Comparison of ENCODE assay signal across 17 cellular contexts in the genomic region with DNA sequence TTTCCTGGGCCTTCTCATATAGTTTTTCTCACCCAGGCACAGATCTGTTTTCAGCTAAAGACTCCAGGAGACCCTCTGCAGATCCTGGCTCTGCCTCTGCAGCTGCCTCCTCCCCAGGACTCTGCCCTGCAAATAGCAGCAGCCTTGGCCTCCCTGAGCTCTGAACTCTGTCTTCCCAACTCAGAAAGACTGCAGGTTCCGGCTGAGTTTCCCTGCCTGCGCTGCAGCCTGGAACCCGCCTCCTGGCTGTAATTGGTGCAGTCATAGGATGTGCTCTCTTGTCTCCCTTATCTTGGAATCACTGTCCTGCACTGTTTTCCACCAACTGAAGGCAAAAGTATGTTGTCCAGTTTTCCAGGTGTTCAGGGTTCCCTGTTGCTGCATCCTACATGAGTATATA.
"Had no signal": no experiment of that assay in that cellular context is flagged by ENCODE, and none has a peak within 500 bp of the region (broad histone marks: within the 10 kb centered on the region; RNA-seq: fewer than 3 reads in every experiment).

No MANE protein-coding gene starts in this region.

- H3K27ac Mint-ChIP-seq: activated naive CD4-positive, alpha-beta T cell treated with anti-CD3 and anti-CD28 coated beads for 36 hours; activated T-helper 17 cell treated with anti-CD3 and anti-CD28 coated beads, Interleukin-2, amount 50 U/mL, for 72 hours had no signal

- H3K27ac ChIP-seq: epithelial cell of prostate, gastrocnemius medialis, heart right ventricle, stomach, thoracic aorta, vagina had no signal

- H3K36me3 ChIP-seq: gastrocnemius medialis had no signal

- H3K9me3 Mint-ChIP-seq: activated naive CD4-positive, alpha-beta T cell treated with anti-CD3 and anti-CD28 coated beads for 36 hours; activated T-helper 17 cell treated with anti-CD3 and anti-CD28 coated beads, Interleukin-2, amount 50 U/mL, for 72 hours; natural killer cell had no signal

- H3K27me3 Mint-ChIP-seq: activated T-helper 17 cell treated with anti-CD3 and anti-CD28 coated beads, Interleukin-2, amount 50 U/mL, for 72 hours had no signal

- H3K27me3 ChIP-seq: gastrocnemius medialis, heart right ventricle, stomach, vagina had no signal

- H3K36me3 Mint-ChIP-seq: natural killer cell had no signal

- H3K4me1 ChIP-seq: gastrocnemius medialis had no signal

- H3K9me3 ChIP-seq: gastrocnemius medialis, heart right ventricle, stomach, thoracic aorta, vagina had no signal

- DNase-seq: activated CD4-positive, alpha-beta T cell treated with anti-CD3 and anti-CD28 coated beads for 48 hours; activated naive CD4-positive, alpha-beta T cell treated with anti-CD3 and anti-CD28 coated beads for 36 hours; activated T-cell treated with anti-CD3 and anti-CD28 coated beads for 4 hours; cortex of kidney; effector CD8-positive, alpha-beta T cell; gastrocnemius medialis; heart right ventricle; kidney glomerular epithelial cell; natural killer cell; stimulated activated CD4-positive, alpha-beta T cell treated with anti-CD3 and anti-CD28 coated beads, Interleukin-4, amount 100 ng/mL, for 1 hour; stomach; T1000 had no signal

- H3K4me3 ChIP-seq: gastrocnemius medialis, heart right ventricle, lung, stomach, thoracic aorta, vagina had no signal

- H3K4me3 Mint-ChIP-seq: activated naive CD4-positive, alpha-beta T cell treated with anti-CD3 and anti-CD28 coated beads for 36 hours; activated T-helper 17 cell treated with anti-CD3 and anti-CD28 coated beads, Interleukin-2, amount 50 U/mL, for 72 hours; natural killer cell had no signal
